Comparison of ENCODE assay signal across 8 cellular contexts in the genomic region with DNA sequence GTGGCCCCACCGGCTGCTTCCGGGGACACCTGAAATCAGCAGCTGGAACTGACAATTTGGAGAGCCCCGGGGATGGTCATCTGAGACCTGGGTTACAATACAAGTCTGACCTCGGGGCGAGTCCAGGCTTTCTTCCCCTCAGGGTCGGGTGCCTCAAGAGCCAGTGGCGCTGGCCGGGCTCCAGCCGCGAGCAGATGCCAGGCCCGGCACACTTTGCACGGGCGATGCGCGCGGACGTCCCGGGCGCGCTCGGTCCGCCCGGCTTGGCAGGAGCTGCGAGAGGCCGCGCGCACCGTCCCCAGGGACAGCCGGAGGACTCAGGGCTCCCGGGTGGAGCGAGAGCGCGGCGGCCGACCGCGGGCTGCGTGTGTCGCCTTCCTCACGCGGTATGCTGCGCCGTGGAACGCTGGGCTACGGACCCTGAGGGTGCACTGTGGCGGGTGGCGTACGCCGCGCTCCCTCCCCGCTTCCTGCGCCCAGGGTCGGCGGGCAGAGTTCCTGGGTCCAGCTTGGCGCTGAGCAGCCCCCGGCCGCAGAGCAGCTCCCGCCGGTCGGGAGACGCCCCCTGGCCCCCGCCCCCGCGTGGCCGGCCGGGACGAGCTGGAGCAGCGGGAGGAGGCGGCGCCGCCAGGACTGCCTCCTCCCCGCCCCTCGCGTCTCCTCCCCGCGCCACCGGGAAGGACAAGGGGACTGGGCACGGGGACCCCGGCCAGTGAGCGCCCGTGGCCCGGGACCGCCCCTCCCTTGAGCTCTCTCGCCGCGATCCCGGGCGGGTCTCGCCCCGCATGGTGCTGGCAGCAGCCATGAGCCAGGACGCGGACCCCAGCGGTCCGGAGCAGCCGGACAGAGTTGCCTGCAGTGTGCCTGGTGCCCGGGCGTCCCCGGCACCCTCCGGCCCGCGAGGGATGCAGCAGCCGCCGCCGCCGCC. TPM values are rescaled to one million over a fixed set of nuclear protein-coding genes. Genes with fewer than 3 reads are reported as not detected.
DNase-seq lines count a peak whose midpoint lies in the region; ATAC-seq and TF ChIP-seq lines count a peak whose summit lies in the region.

A gene (plus strand): TSS at position 667 of the 928 bp plus-strand sequence. CDS start 119 bp downstream, at position 786.

- no TSS peak for BruUV-seq in PC-3 (replicated peaks; lab: Mats Ljungman, UMichigan)

- peak within 1 kb of the TSS; percentile 81 to 95 (median 89) for H3K4me3 Mint-ChIP-seq in brain

- peak within 1 kb of the TSS; percentile 75 for H2AFZ ChIP-seq in PC-3 (ENCODE audit: low read length)

- H3K27ac Mint-ChIP-seq in brain = peak within 1 kb of the TSS in 3 of 5 experiments; percentile 45 to 74 (median 72)

- H3K4me3 ChIP-seq in PC-3 (ENCODE audit: low read length) = peak within 1 kb of the TSS; percentile 75

- H3K27ac ChIP-seq in PC-3 (ENCODE audit: low read length) = no peak within 1 kb of the TSS

- peak within 1 kb of the TSS; percentile 7; the same call in 1 of the 2 replicates for H3K9ac ChIP-seq in PC-3 (ENCODE audit: low read length)

- DNase-seq in activated effector memory CD4-positive, alpha-beta T cell treated with anti-CD3 and anti-CD28 coated beads, Interleukin-2, amount 50 U/mL, for 16 hours = peak; percentile 65
- no peak for DNase-seq in activated effector memory CD4-positive, alpha-beta T cell treated with Interleukin-2 at 50 U/mL for 16 hours
- peak; percentile 11 for DNase-seq in PC-3
- DNase-seq in iris pigment epithelial cell (ENCODE audit: low read depth) = peak; percentile 34
- peak; percentile 6 to 7 for DNase-seq in stimulated activated CD4-positive, alpha-beta T cell treated with anti-CD3 and anti-CD28 coated beads, Interleukin-4, amount 100 ng/mL, for 48 hours (ENCODE audit: low read depth in 2 of 2)
- DNase-seq in NCI-H524 treated with DMSO at 0.1 percent for 48 hours (lab: John Stamatoyannopoulos, UW) = no peak

- H3K36me3 Mint-ChIP-seq in brain = no peaks in the 10 kb centered on the region

- intact Hi-C loops in PC-3 (cut with micrococcal nuclease) = no loop called here

- H3K9me3 Mint-ChIP-seq in brain = no peaks in the 10 kb centered on the region

- no peaks in the 10 kb centered on the region for H3K9me3 ChIP-seq in PC-3 (ENCODE audit: low read length)

- no peaks in the 10 kb centered on the region for H3K9me2 ChIP-seq in PC-3 (replicated peaks; ENCODE audit: low read length)

- CTCF ChIA-PET in PC-3 (lab: Charles Lee) = no interaction called here

- TF ChIP-seq CTCF in PC-3 (conservative IDR thresholded peaks at IDR 0.05; ENCODE audit: low read depth, low read length) (no peak), brain (conservative IDR thresholded peaks at IDR 0.05) (no peak)

- peak within 1 kb of the TSS; percentile 83 for H3K4me2 ChIP-seq in PC-3 (ENCODE audit: low read length)

- peaks cover 40% of the 10 kb centered on the region for H3K4me1 Mint-ChIP-seq in brain

- no peaks in the 10 kb centered on the region for H4K20me1 ChIP-seq in PC-3 (ENCODE audit: low read length)

- POLR2A ChIA-PET in PC-3 (lab: Charles Lee; ENCODE audit: unreplicated experiment) = interaction anchor here (0.6 to 1.0 kb wide), 3 partner anchors 9 to 339 kb away, joined by 3 to 8 read pairs (median 4); a partner anchor contains a TSS

- H3K27me3 Mint-ChIP-seq in brain = peaks cover 89% of the 10 kb centered on the region

- no peaks in the 10 kb centered on the region for H3F3A ChIP-seq in PC-3 (ENCODE audit: low read length, unreplicated experiment)

- H3K79me2 ChIP-seq in PC-3 (ENCODE audit: low read length) = no peaks in the 10 kb centered on the region

- H3K4me1 ChIP-seq in PC-3 (ENCODE audit: insufficient read depth, low read length) = peaks cover 32% of the 10 kb centered on the region

- no peaks in the 10 kb centered on the region for H3K27me3 ChIP-seq in PC-3 (ENCODE audit: low read length)

- no peaks in the 10 kb centered on the region for H3K36me3 ChIP-seq in PC-3 (ENCODE audit: low read depth, low read length)

- peak; percentile 58 for ATAC-seq in PC-3
- no peak for ATAC-seq in GM21447 (IDR thresholded peaks at IDR 0.05; ENCODE audit: unreplicated experiment)

RNA-seq across cellular contexts. Expression of the gene that starts here (rescaled TPM):
- total RNA-seq in PC-3 (2014; rRNA removed) = 0.40 and 1.3 TPM in 2 replicates
- polyA plus RNA-seq in brain (ENCODE audit: insufficient read depth, low read depth, low replicate concordance) = 0.17 TPM

Comparison
In these comparisons a context has a peak if more than half of its experiments do, and no peak if none do; other contexts are left out.
1. DNase-seq: peak in activated effector memory CD4-positive, alpha-beta T cell treated with anti-CD3 and anti-CD28 coated beads, Interleukin-2, amount 50 U/mL, for 16 hours (single experiment), PC-3 (single experiment), iris pigment epithelial cell (single experiment) and stimulated activated CD4-positive, alpha-beta T cell treated with anti-CD3 and anti-CD28 coated beads, Interleukin-4, amount 100 ng/mL, for 48 hours (2 of 2); none in activated effector memory CD4-positive, alpha-beta T cell treated with Interleukin-2 at 50 U/mL for 16 hours (single experiment) and NCI-H524 treated with DMSO at 0.1 percent for 48 hours (single experiment).